8 cellular contexts compared by ENCODE assay signal in the genomic region with DNA sequence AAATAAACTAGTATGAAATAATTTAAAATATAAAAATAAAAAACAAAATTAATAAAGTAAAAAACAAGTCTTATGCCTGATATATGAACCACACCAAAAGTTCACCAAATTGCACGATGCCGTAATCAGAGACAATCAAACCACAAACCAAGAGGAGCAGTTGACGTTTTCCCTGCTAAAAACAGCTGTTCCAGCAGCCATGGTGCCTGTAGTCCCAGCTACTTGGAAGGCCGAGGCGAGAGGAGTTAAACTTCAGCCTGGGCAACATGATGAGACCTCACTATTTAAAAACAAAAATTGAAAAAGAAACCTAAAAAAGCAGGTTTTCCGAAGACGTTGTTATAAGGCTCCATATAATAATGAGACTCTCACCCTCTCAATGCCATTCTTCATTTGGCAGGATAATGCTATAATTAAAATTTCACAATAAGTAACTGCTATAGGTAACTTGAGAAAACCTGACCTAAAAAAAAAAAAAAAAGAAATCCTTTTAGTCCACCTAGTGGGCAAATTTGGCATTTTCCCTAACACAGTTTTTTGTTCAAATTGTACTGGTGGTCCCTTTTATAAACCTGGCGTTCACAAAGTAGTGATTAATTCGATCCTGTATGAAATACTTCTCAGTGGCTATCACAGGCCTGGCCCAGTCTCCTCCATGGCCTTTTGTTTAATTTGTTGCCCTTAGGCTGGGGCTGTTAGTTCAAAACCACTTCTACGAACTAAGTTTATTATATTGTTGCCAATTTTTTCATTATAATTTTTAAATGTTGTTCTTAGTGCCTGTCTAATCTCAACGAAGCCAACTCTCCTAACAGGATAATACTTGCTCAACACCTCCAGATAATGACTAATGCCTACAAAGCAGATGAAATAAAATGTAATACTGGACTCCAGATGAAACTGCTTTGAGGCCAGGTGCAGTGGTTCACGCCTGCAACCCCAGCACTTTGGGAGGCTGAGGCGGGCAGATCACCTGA.
DNase-seq lines count a peak whose midpoint lies in the region; ATAC-seq and TF ChIP-seq lines count a peak whose summit lies in the region.

No MANE protein-coding gene starts in this region.

- peaks cover 28 to 39% of the 10 kb centered on the region in 2 experiments for H3K4me1 Mint-ChIP-seq in H9

- H3K79me2 ChIP-seq in H9 (ENCODE audit: insufficient read depth, low read length) (no peaks in the 10 kb centered on the region), OCI-LY3 (ENCODE audit: low read length) (no peaks in the 10 kb centered on the region)

- no peaks in the 10 kb centered on the region for H3K79me1 ChIP-seq in H9 (ENCODE audit: insufficient read depth, low read depth, low read length, poor library complexity, severe bottlenecking)

- H3K4me3 Mint-ChIP-seq in H9: no peak overlapping the region

- H2BK15ac ChIP-seq in H9 (ENCODE audit: low read depth, low read length): no peak overlapping the region

- peak overlapping the region in 1 of 3 experiments; percentile 52; a peak in 2 of 7 replicates for H3K27ac Mint-ChIP-seq in H9

- H3K4me1 ChIP-seq in H9 (ENCODE audit: insufficient read depth, low read length) (peaks cover 3% of the 10 kb centered on the region; the same call in 1 of the 2 replicates), OCI-LY3 (ENCODE audit: low read length) (no peaks in the 10 kb centered on the region)

- H3K27me3 ChIP-seq in H9 (ENCODE audit: insufficient read depth, low read length) (peaks cover 2% of the 10 kb centered on the region), OCI-LY3 (ENCODE audit: low read depth, low read length) (no peaks in the 10 kb centered on the region)

- no peak overlapping the region for H3K27ac ChIP-seq in H9 (ENCODE audit: insufficient read length, low read depth, low read length)
- no peak overlapping the region for H3K27ac ChIP-seq in OCI-LY3 (ENCODE audit: low read length)

- no peak overlapping the region for H3K56ac ChIP-seq in H9 (ENCODE audit: insufficient read length, low read depth, low read length)

- no peak overlapping the region for H3K14ac ChIP-seq in H9 (ENCODE audit: insufficient read depth, low read length)

- H2AK5ac ChIP-seq in H9 (ENCODE audit: insufficient read length, low read length): no peak overlapping the region

- no peak overlapping the region for H2BK12ac ChIP-seq in H9 (ENCODE audit: insufficient read length, low read depth, low read length)

- H2BK120ac ChIP-seq in H9 (ENCODE audit: low read depth, low read length, poor library complexity, severe bottlenecking): no peak overlapping the region

- no peak overlapping the region for H3K23ac ChIP-seq in H9 (ENCODE audit: insufficient read length, low read depth, low read length)

- H3K23me2 ChIP-seq in H9 (ENCODE audit: insufficient read length, low read depth, low read length, poor library complexity, severe bottlenecking): no peaks in the 10 kb centered on the region

- no peak overlapping the region for H2BK20ac ChIP-seq in H9 (ENCODE audit: low read depth, low read length, poor library complexity, severe bottlenecking)

- H4K91ac ChIP-seq in H9 (ENCODE audit: insufficient read length, low read depth, low read length): no peak overlapping the region

- H2AFZ ChIP-seq in H9 (ENCODE audit: low read length) (no peak overlapping the region), OCI-LY3 (ENCODE audit: low read depth, low read length) (no peak overlapping the region)

- H3K4me2 ChIP-seq in H9 (ENCODE audit: insufficient read depth, insufficient read length, low read length): no peak overlapping the region
- no peak overlapping the region for H3K4me2 ChIP-seq in OCI-LY3 (ENCODE audit: low read length)

- DNase-seq in AG20443 (ENCODE audit: low spot score) (peak; percentile 27), H9 (no peak), epithelial cell of esophagus (ENCODE audit: low read depth) (peak; percentile 77), renal cortical epithelial cell (ENCODE audit: low read depth) (peak; percentile 66), hepatic stellate cell (ENCODE audit: low spot score) (no peak)

- no peak overlapping the region for H4K8ac ChIP-seq in H9 (replicated peaks; ENCODE audit: insufficient read length, low read depth, low read length)

- no peaks in the 10 kb centered on the region for H4K20me1 ChIP-seq in H9 (ENCODE audit: control insufficient read depth, insufficient read depth, insufficient read length)
- H4K20me1 ChIP-seq in OCI-LY3 (ENCODE audit: insufficient read depth, low read length): no peaks in the 10 kb centered on the region

- H3K9me3 Mint-ChIP-seq in H9: no peaks in the 10 kb centered on the region; a peak in 2 of 5 replicates

- no peak for ATAC-seq in GM19351 (IDR thresholded peaks at IDR 0.05; ENCODE audit: unreplicated experiment)
- no peak for ATAC-seq in HG03175 (IDR thresholded peaks at IDR 0.05; ENCODE audit: unreplicated experiment)

- no peak overlapping the region for H3K18ac ChIP-seq in H9 (ENCODE audit: insufficient read length, low read depth, low read length)

- H3K9me3 ChIP-seq in H9 (ENCODE audit: control insufficient read depth, low read depth, low read length) (no peaks in the 10 kb centered on the region), OCI-LY3 (ENCODE audit: insufficient read depth, low read length) (no peaks in the 10 kb centered on the region)

- H3T11ph ChIP-seq in H9 (ENCODE audit: low read length): no peak overlapping the region

- peaks cover 26% of the 10 kb centered on the region for H3K27me3 Mint-ChIP-seq in H9 (ENCODE audit: low read depth)

- H2BK5ac ChIP-seq in H9 (ENCODE audit: insufficient read length, low read length): no peak overlapping the region

- WGBS in H9 (ENCODE audit: extremely low coverage, insufficient read length, low lambda C conversion rate): no CpG with 5 or more reads among the region's 13 CpGs

- no peak overlapping the region for H3K4ac ChIP-seq in H9 (ENCODE audit: low read depth, low read length)

- no peaks in the 10 kb centered on the region for H3K36me3 ChIP-seq in OCI-LY3 (replicated peaks; ENCODE audit: low read depth, low read length)

- H3K36me3 Mint-ChIP-seq in H9 (ENCODE audit: insufficient read depth in 1 of 3, low read depth in 3 of 3): peaks cover 0 to 4% (median 0%) of the 10 kb centered on the region in 3 experiments; a peak in 2 of 7 replicates

- no peak overlapping the region for H3K9ac ChIP-seq in H9 (ENCODE audit: extremely low read depth, insufficient read length, low read length)
- no peak overlapping the region for H3K9ac ChIP-seq in OCI-LY3 (ENCODE audit: low read length)

- no peak overlapping the region for H4K5ac ChIP-seq in H9 (ENCODE audit: insufficient read length, low read depth, low read length)

- TF ChIP-seq CTCF in H9 (conservative IDR thresholded peaks at IDR 0.05) (peak; percentile 74), OCI-LY3 (IDR thresholded peaks at IDR 0.05; ENCODE audit: low read depth, low read length) (peak; percentile 71), epithelial cell of esophagus (IDR thresholded peaks at IDR 0.05; ENCODE audit: insufficient read depth, low read depth, low read length, missing control alignments) (peak; percentile 49)

- H3K4me3 ChIP-seq in OCI-LY3 (ENCODE audit: low read length): no peak overlapping the region
- no peak overlapping the region for H3K4me3 ChIP-seq in epithelial cell of esophagus (ENCODE audit: low read length)

Comparison
In these comparisons a context has a peak if more than half of its experiments do, and no peak if none do; other contexts are left out.
1. DNase-seq: peak in AG20443 (single experiment), epithelial cell of esophagus (single experiment) and renal cortical epithelial cell (single experiment); none in H9 (single experiment) and hepatic stellate cell (single experiment).
2. Peak in every context shown above with its lines, with median percentiles within 50 percentile points of each other: CTCF ChIP-seq.